ENCODE assay signal across 8 cellular contexts in the genomic region with DNA sequence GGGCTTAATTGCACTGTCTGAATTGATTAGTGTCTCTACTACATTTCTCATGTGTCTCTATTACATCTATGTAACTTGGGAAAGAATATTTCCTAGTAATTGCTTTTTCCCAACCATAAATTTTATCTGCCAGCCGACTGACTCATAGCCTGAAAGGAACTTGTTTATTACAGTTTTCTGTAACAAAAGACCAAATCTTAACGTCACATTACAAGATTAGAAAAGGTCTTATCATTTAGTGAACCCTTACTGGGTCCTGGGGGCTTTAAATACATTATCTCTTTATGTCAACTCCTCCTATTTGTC.
DNase-seq lines count a peak whose midpoint lies in the region; ATAC-seq, FAIRE-seq and TF ChIP-seq lines count a peak whose summit lies in the region.
"Not testable (repeated sequence)": the region's sequence is repeated elsewhere in the genome, so short reads cannot be mapped to it uniquely, and the experiment has no call there.

No MANE protein-coding gene starts in this region.

- peak overlapping the region; percentile 24; the same call in 1 of the 2 replicates for H3K27ac ChIP-seq in GM23248
- not testable (repeated sequence) for H3K27ac ChIP-seq in Panc1 (ENCODE audit: low read length)
- peak overlapping the region; percentile 64 for H3K27ac ChIP-seq in endothelial cell of umbilical vein (ENCODE audit: insufficient read depth, low read depth, low read length)

- whole genome bisulfite sequencing in GM23248 (ENCODE audit: low coverage in 1 of 2, low lambda C conversion rate in 2 of 2, missing lambda C conversion rate in 2 of 2), 2 experiments: 31 to 47% methylated on average over 2 of the region's 2 CpGs

- TF ChIP-seq CTCF in Panc1 (IDR thresholded peaks at IDR 0.05); endothelial cell of umbilical vein (IDR thresholded peaks at IDR 0.05; ENCODE audit: extremely low read depth in 1 of 2, insufficient read depth in 1 of 2, low read depth in 1 of 2, low read length in 2 of 2); fibroblast of pulmonary artery (IDR thresholded peaks at IDR 0.05; ENCODE audit: low read length, missing control alignments): not testable (repeated sequence)

- not testable (repeated sequence) for TF ChIP-seq POLR2A in endothelial cell of umbilical vein (IDR thresholded peaks at IDR 0.05; ENCODE audit: low read depth, low read length)

- not testable (repeated sequence) for H3K9me3 ChIP-seq in GM23248 (ENCODE audit: low read depth); Panc1 (ENCODE audit: control insufficient read depth, insufficient read depth, low read depth, low read length); endothelial cell of umbilical vein (replicated peaks; ENCODE audit: control insufficient read depth, insufficient read depth, low read length)

- H3K4me3 ChIP-seq in GM23248; Panc1 (ENCODE audit: low read depth in 2 of 2, low read length in 2 of 2); endothelial cell of umbilical vein (replicated peaks in 1 of 3; ENCODE audit: insufficient read depth in 1 of 3, low read depth in 1 of 3, low read length in 3 of 3); fibroblast of pulmonary artery (replicated peaks; ENCODE audit: low read depth, low read length): not testable (repeated sequence)

- not testable (repeated sequence) for H3K36me3 ChIP-seq in GM23248 (ENCODE audit: low read depth); Panc1 (ENCODE audit: control insufficient read depth, insufficient read depth, low read length); endothelial cell of umbilical vein (ENCODE audit: control insufficient read depth in 2 of 2, extremely low read depth in 1 of 2, insufficient read depth in 2 of 2, low read length in 2 of 2)

- dilution Hi-C loops in endothelial cell of umbilical vein (cut with MboI; ENCODE audit: extremely low pct_ligation_motif_present, low sequenced_read_pairs): not testable (repeated sequence)

- H3K9me1 ChIP-seq in endothelial cell of umbilical vein (replicated peaks; ENCODE audit: control insufficient read depth, extremely low read depth, insufficient read depth, low read length): not testable (repeated sequence)

- CTCF ChIA-PET in Panc1 (lab: Charles Lee); endothelial cell of umbilical vein (lab: Charles Lee): not testable (repeated sequence)

- peaks cover 18% of the 10 kb centered on the region; the same call in 1 of the 2 replicates for H3F3A ChIP-seq in GM23248 (ENCODE audit: insufficient read depth)

- peak; percentile 71 for DNase-seq in A172 (ENCODE audit: low spot score)
- DNase-seq in GM23248: peak; percentile 20
- peak; percentile 48 for DNase-seq in NCI-H1694 treated with DMSO at 0.1 percent for 48 hours (lab: John Stamatoyannopoulos, UW)
- not testable (repeated sequence) for DNase-seq in Panc1 (ENCODE audit: low read depth, low spot score)
- peak; percentile 83 for DNase-seq in amniotic epithelial cell (ENCODE audit: low read depth)
- DNase-seq in endothelial cell of umbilical vein (ENCODE audit: low read depth, low spot score): peak; percentile 81
- DNase-seq in fibroblast of pulmonary artery (ENCODE audit: low read depth): peak; percentile 44
- DNase-seq in myocyte (ENCODE audit: low read depth): peak; percentile 3

- not testable (repeated sequence) for H3K9ac ChIP-seq in GM23248; endothelial cell of umbilical vein (replicated peaks; ENCODE audit: extremely low read depth, insufficient read depth, low read length)

- H2AFZ ChIP-seq in GM23248; endothelial cell of umbilical vein (ENCODE audit: low read depth, low read length): not testable (repeated sequence)

- H3K9me2 ChIP-seq in GM23248 (ENCODE audit: insufficient read depth): not testable (repeated sequence)

- not testable (repeated sequence) for H3K4me2 ChIP-seq in GM23248 (ENCODE audit: unreplicated experiment)
- peak overlapping the region; percentile 62 for H3K4me2 ChIP-seq in endothelial cell of umbilical vein (ENCODE audit: insufficient read depth, low read length)

- H3K79me2 ChIP-seq in GM23248 (ENCODE audit: insufficient read depth); endothelial cell of umbilical vein (ENCODE audit: control insufficient read depth, insufficient read depth, low read length): not testable (repeated sequence)

- H3K4me1 ChIP-seq in GM23248 (ENCODE audit: insufficient read depth); Panc1 (ENCODE audit: control insufficient read depth, insufficient read depth, low read length): not testable (repeated sequence)
- peaks cover 22% of the 10 kb centered on the region for H3K4me1 ChIP-seq in endothelial cell of umbilical vein (ENCODE audit: control insufficient read depth, extremely low read depth, insufficient read depth, low read length)

- in situ Hi-C loops in GM23248 (cut with MboI); Panc1 (cut with HindIII; ENCODE audit: low pct_unique_long_range_greater_than_20kb, low sequenced_read_pairs): not testable (repeated sequence)

- intact Hi-C loops in Panc1 (cut with micrococcal nuclease; ENCODE audit: unreplicated experiment): not testable (repeated sequence)
- intact Hi-C loops in endothelial cell of umbilical vein (cut with micrococcal nuclease): loop anchor here (5.0 kb wide), 1 partner anchor 68 kb away; a partner anchor contains a TSS

- not testable (repeated sequence) for BruUV-seq in Panc1 (replicated peaks; lab: Mats Ljungman, UMichigan); endothelial cell of umbilical vein (replicated peaks; lab: Mats Ljungman, UMichigan)

- 0 out of 2 replicates have a peak, but pooled peaks have one; percentile 26 for ATAC-seq in Panc1

- H4K20me1 ChIP-seq in GM23248 (ENCODE audit: insufficient read depth); endothelial cell of umbilical vein (replicated peaks; ENCODE audit: control insufficient read depth, extremely low read depth, insufficient read depth, low read length): not testable (repeated sequence)

- H3K27me3 ChIP-seq in GM23248 (replicated peaks; ENCODE audit: insufficient read depth); Panc1 (ENCODE audit: control insufficient read depth, insufficient read depth, low read length); endothelial cell of umbilical vein (ENCODE audit: control insufficient read depth in 2 of 2, insufficient read depth in 2 of 2, low read length in 2 of 2): not testable (repeated sequence)

- POLR2A ChIA-PET in Panc1 (lab: Charles Lee); endothelial cell of umbilical vein (lab: Charles Lee): not testable (repeated sequence)

- FAIRE-seq in endothelial cell of umbilical vein (lab: Jason Lieb, UNC): peak; percentile 43
